1 cellular context compared by ENCODE assay signal in genomic region chr2:137969418-137969765, GRCh38.
TF ChIP-seq lines count a peak whose summit lies in the region.

No MANE protein-coding gene starts in this region.

TF ChIP-seq in SK-N-SH, 30 proteins besides CTCF, POLR2A, EP300 and RAD21 (continued from another document):
- TF ChIP-seq TCF12 (IDR thresholded peaks at IDR 0.05) (peak; percentile 95), MAX (IDR thresholded peaks at IDR 0.05; ENCODE audit: low read depth) (peak; percentile 77), NRF1 (IDR thresholded peaks at IDR 0.05; ENCODE audit: low read depth, low read length) (no peak), RFX5 (IDR thresholded peaks at IDR 0.05; ENCODE audit: low read length) (no peak), IRF3 (IDR thresholded peaks at IDR 0.05; ENCODE audit: low read depth, low read length) (no peak), ELF1 (IDR thresholded peaks at IDR 0.05) (peak; percentile 74), SIN3A (IDR thresholded peaks at IDR 0.05; ENCODE audit: borderline replicate concordance, low read depth, low read length) (peak; percentile 23; the same call in 1 of the 2 replicates), FOSL2 (IDR thresholded peaks at IDR 0.05; ENCODE audit: borderline replicate concordance, low read depth) (peak; percentile 93), MXI1 (IDR thresholded peaks at IDR 0.05; ENCODE audit: low read depth, low read length) (no peak), USF2 (IDR thresholded peaks at IDR 0.05; ENCODE audit: borderline replicate concordance, low read depth, low read length) (no peak), TAF1 (IDR thresholded peaks at IDR 0.05; ENCODE audit: borderline replicate concordance, low read depth, low read length) (peak; percentile 27; the same call in 1 of the 2 replicates), RXRA (IDR thresholded peaks at IDR 0.05; ENCODE audit: borderline replicate concordance, low read depth) (peak; percentile 88), SMC3 (IDR thresholded peaks at IDR 0.05; ENCODE audit: low read depth, low read length) (no peak), NFIC (IDR thresholded peaks at IDR 0.05; ENCODE audit: borderline replicate concordance) (peak; percentile 100), GATA2 (CRISPR knock-in tag; IDR thresholded peaks at IDR 0.05) (no peak), PBX3 (IDR thresholded peaks at IDR 0.05) (peak; percentile 99), REST (IDR thresholded peaks at IDR 0.05; ENCODE audit: low read depth, low read length) (0 out of 2 replicates have a peak, but pooled peaks have one; percentile 45), RCOR1 (IDR thresholded peaks at IDR 0.05; ENCODE audit: low read length) (no peak), POLR2AphosphoS5 (IDR thresholded peaks at IDR 0.05; ENCODE audit: low read depth, low read length) (peak; percentile 88), TEAD4 (IDR thresholded peaks at IDR 0.05; ENCODE audit: borderline replicate concordance, insufficient read depth) (peak; percentile 89), FOXJ3 (CRISPR knock-in tag; IDR thresholded peaks at IDR 0.05) (no peak), FOXM1 (IDR thresholded peaks at IDR 0.05; ENCODE audit: low read depth) (peak; percentile 76), YY1 (IDR thresholded peaks at IDR 0.05; ENCODE audit: low read depth) (no peak)
